Comparison of ENCODE assay signal across 17 cellular contexts in the genomic region with DNA sequence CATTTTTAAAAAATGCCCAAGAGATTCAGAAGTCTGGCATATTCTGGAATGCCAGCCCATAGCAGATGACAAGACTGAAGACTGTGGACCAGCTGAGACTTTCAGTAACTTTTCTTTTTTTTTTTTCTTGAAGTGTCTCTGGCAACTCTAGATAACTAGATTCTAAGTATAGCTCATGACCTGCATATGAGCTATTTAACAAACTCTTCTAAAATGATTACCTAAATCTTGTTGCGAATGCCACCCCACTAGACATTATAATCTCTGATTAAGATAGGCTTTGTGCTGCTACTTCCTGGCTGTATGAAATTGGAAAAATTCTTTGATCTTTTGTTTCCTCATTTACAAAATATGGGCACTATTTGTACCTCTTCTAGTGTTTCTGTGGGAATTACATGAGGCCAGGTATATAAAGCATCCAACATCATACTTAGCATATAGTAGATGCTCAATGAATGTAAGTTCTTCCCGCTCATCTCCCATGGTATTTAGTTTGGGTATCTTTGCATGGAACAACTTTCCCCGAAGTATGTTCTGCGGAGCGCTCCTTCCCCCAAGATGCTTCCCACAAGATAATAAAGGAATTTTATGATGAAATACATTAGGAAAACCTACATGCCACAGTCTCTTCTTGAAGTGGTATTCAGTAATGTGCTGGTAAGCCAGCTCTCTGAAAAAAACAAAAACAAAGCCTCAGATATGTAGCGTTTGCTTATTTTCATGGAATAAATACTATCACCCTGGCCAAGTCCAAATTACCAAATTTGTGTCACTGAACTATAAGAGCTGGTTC.
"Had no signal": no experiment of that assay in that cellular context is flagged by ENCODE, and none has a peak within 500 bp of the region (broad histone marks: within the 10 kb centered on the region; RNA-seq: fewer than 3 reads in every experiment).

No MANE protein-coding gene starts in this region.

- H3K9me3 ChIP-seq: neutrophil, right atrium auricular region, sigmoid colon, suprapubic skin, thyroid gland, upper lobe of left lung, uterus had no signal

- H3K27ac ChIP-seq: foreskin keratinocyte, neutrophil, right atrium auricular region, sigmoid colon, suprapubic skin, thyroid gland, upper lobe of left lung, uterus had no signal

- H3K27me3 ChIP-seq: foreskin keratinocyte, neutrophil, right atrium auricular region, sigmoid colon, suprapubic skin, thyroid gland, upper lobe of left lung, uterus had no signal

- H3K36me3 ChIP-seq: neutrophil, right atrium auricular region, sigmoid colon, suprapubic skin, thyroid gland, upper lobe of left lung, uterus had no signal

- DNase-seq: effector memory CD4-positive, alpha-beta T cell; foreskin keratinocyte; kidney; left cardiac atrium; naive thymus-derived CD8-positive, alpha-beta T cell; posterior cingulate gyrus; sigmoid colon; small intestine; stimulated activated CD4-positive, alpha-beta T cell treated with anti-CD3 and anti-CD28 coated beads, Interleukin-2, amount 100 ng/mL, for 48 hours; stimulated activated naive CD4-positive, alpha-beta T cell treated with Interleukin-2 at 50 U/mL for 16 hours; thyroid gland; upper lobe of left lung; uterus had no signal

- ATAC-seq: esophagus mucosa; foreskin keratinocyte; left cardiac atrium; naive thymus-derived CD8-positive, alpha-beta T cell had no signal

- H3K4me3 ChIP-seq: right atrium auricular region, sigmoid colon, suprapubic skin, thyroid gland, upper lobe of left lung, uterus had no signal

- H3K4me1 ChIP-seq: sigmoid colon, uterus had no signal
